36 cellular contexts compared by ENCODE assay signal in genomic region chr3:72601983-72602382, GRCh38.
"Had no signal": no experiment of that assay in that cellular context is flagged by ENCODE, and none has a peak within 500 bp of the region (broad histone marks: within the 10 kb centered on the region; RNA-seq: fewer than 3 reads in every experiment).

No MANE protein-coding gene starts in this region.

- H3K4me3 ChIP-seq: adrenal gland, PC-9, SJCRH30, SK-N-MC had no signal

- FAIRE-seq: RCC 7860, TTC549 had no signal

- H3K9me3 ChIP-seq: adrenal gland, SJCRH30 had no signal

- H3K4me1 ChIP-seq: adrenal gland had no signal

- H3K36me3 ChIP-seq: adrenal gland, brain microvascular endothelial cell, SJCRH30 had no signal

- H2AFZ ChIP-seq: PC-9 had no signal

- H3K4me2 ChIP-seq: PC-9 had no signal

- ATAC-seq: activated CD4-positive, alpha-beta T cell treated with anti-CD3 and anti-CD28 coated beads for 36 hours; activated CD4-positive, CD25-positive, alpha-beta regulatory T cell treated with anti-CD3 and anti-CD28 coated beads, Interleukin-2, amount 50 U/mL, for 24 hours; activated CD8-positive, alpha-beta T cell treated with anti-CD3 and anti-CD28 coated beads, Interleukin-2, amount 10 ng/mL, durations not matched to agents 7 days and 5 days; activated naive CD4-positive, alpha-beta T cell treated with anti-CD3 and anti-CD28 coated beads, Interleukin-2, amount 50 U/mL, for 72 hours; activated T-cell treated with anti-CD3 and anti-CD28 coated beads, Interleukin-2, amount 50 U/mL, for 4 hours; Right ventricle myocardium inferior; WTC11 had no signal

- H3K27ac ChIP-seq: adrenal gland, brain microvascular endothelial cell, PC-9, RWPE1, SJCRH30, SK-N-MC had no signal

- H3K27me3 ChIP-seq: adrenal gland, SJCRH30 had no signal

- DNase-seq: activated CD4-positive, alpha-beta T cell treated with anti-CD3 and anti-CD28 coated beads for 36 hours; activated CD4-positive, alpha-beta T cell treated with anti-CD3 and anti-CD28 coated beads, Interleukin-2, amount 10 ng/mL, durations not matched to agents 7 days and 5 days; activated CD4-positive, alpha-beta T cell treated with anti-CD3 and anti-CD28 coated beads, Interleukin-2, amount 50 U/mL, for 48 hours; activated CD8-positive, alpha-beta memory T cell treated with anti-CD3 and anti-CD28 coated beads, Interleukin-2, amount 50 U/mL, for 4 hours; activated CD8-positive, alpha-beta T cell treated with anti-CD3 and anti-CD28 coated beads, Interleukin-2, amount 10 ng/mL, durations not matched to agents 7 days and 5 days; activated gamma-delta T cell treated with Interleukin-2 at 50 U/mL for 16 hours; activated naive CD4-positive, alpha-beta T cell treated with anti-CD3 and anti-CD28 coated beads for 36 hours; activated T-cell treated with anti-CD3 and anti-CD28 coated beads for 4 hours; activated T-cell treated with anti-CD3 and anti-CD28 coated beads, Interleukin-2, amount 50 U/mL, for 4 hours; adrenal gland; brain microvascular endothelial cell; central memory CD4-positive, alpha-beta T cell; Karpas-422; KBM-7; NCI-H1092 treated with DMSO at 0.1 percent for 48 hours; NCI-H1417; NCI-H146; NCI-H187 treated with DMSO at 0.1 percent for 48 hours; NCI-H2081; NCI-H2171 treated with DMSO at 0.1 percent for 48 hours; NCI-H2227 treated with DMSO at 0.1 percent for 48 hours; NCI-H446; NCI-H510A treated with DMSO at 0.1 percent for 48 hours; NCI-H526 treated with DMSO at 0.1 percent for 48 hours; NCI-H774; PC-9; SJCRH30; T1000 had no signal
